In genomic region chr6:11050735-11051134, GRCh38 we compare ENCODE assay signal across 21 cellular contexts. TPM values are rescaled to one million over a fixed set of nuclear protein-coding genes. Genes with fewer than 3 reads are reported as not detected.
DNase-seq lines count a peak whose midpoint lies in the region; ATAC-seq and FAIRE-seq lines count a peak whose summit lies in the region.
"Had no signal": no experiment of that assay in that cellular context is flagged by ENCODE, and none has a peak within 500 bp of the region (broad histone marks: within the 10 kb centered on the region; RNA-seq: fewer than 3 reads in every experiment).

No MANE protein-coding gene starts in this region.

- no peaks in the 10 kb centered on the region for H3K36me3 ChIP-seq in Karpas-422 (ENCODE audit: insufficient read depth, low read length)
- H3K36me3 ChIP-seq: thoracic aorta had no signal

- no peaks in the 10 kb centered on the region for H3K27me3 ChIP-seq in Karpas-422 (ENCODE audit: low read length)

- no peaks in the 10 kb centered on the region for H3K4me1 ChIP-seq in Karpas-422 (ENCODE audit: low read length)

- no peak overlapping the region for H3K27ac ChIP-seq in Karpas-422 (ENCODE audit: low read length)
- H3K27ac ChIP-seq: thoracic aorta had no signal

- H2AFZ ChIP-seq in Karpas-422 (ENCODE audit: low read length): no peak overlapping the region

- intact Hi-C loops in Right ventricle myocardium inferior (cut with DNase I): no loop called here

- no peaks in the 10 kb centered on the region for H3K79me2 ChIP-seq in Karpas-422 (ENCODE audit: low read length)

- H4K20me1 ChIP-seq in Karpas-422 (ENCODE audit: insufficient read depth, low read depth, low read length): no peaks in the 10 kb centered on the region

- H3K4me3 ChIP-seq in Karpas-422 (ENCODE audit: low read length): no peak overlapping the region
- H3K4me3 ChIP-seq: GM12878, thoracic aorta had no signal

- FAIRE-seq in RCC 7860 (lab: Jason Lieb, UNC) (no peak), urothelium cell line (lab: Jason Lieb, UNC) (no peak)
- FAIRE-seq: GM12878, H1 had no signal

- H3K9me3 ChIP-seq in Karpas-422 (ENCODE audit: low read length): no peaks in the 10 kb centered on the region
- H3K9me3 ChIP-seq: thoracic aorta had no signal

- H3K9me2 ChIP-seq in Karpas-422 (replicated peaks; ENCODE audit: insufficient read depth, low read length): no peaks in the 10 kb centered on the region

- H3K9ac ChIP-seq in Karpas-422 (ENCODE audit: low read length): no peak overlapping the region

- peak; percentile 30 for DNase-seq in HS-27A (ENCODE audit: low read depth)
- peak; percentile 52 for DNase-seq in RCC 7860 (ENCODE audit: low spot score)
- peak; percentile 2 for DNase-seq in fibroblast of gingiva (ENCODE audit: low read depth)
- DNase-seq in urothelium cell line (ENCODE audit: low spot score): peak; percentile 20
- no peak for DNase-seq in Right ventricle myocardium inferior (ENCODE audit: missing footprints)
- no peak for DNase-seq in Karpas-422
- no peak for DNase-seq in iPS-NIHi7 (ENCODE audit: extremely low spot score)
- DNase-seq: activated naive CD8-positive, alpha-beta T cell treated with anti-CD3 and anti-CD28 coated beads for 36 hours; activated T-cell treated with anti-CD3 and anti-CD28 coated beads, Interleukin-2, amount 50 U/mL, for 24 hours; central memory CD4-positive, alpha-beta T cell; endodermal cell; kidney glomerular epithelial cell; NCI-H146; NCI-H446 treated with DMSO at 0.1 percent for 48 hours; occipital lobe; stimulated activated CD4-positive, alpha-beta T cell treated with anti-CD3 and anti-CD28 coated beads, Interleukin-2, amount 100 ng/mL, for 48 hours; stimulated activated CD8-positive, alpha-beta memory T cell treated with anti-CD3 and anti-CD28 coated beads, Interleukin-4, amount 100 ng/mL, for 48 hours had no signal

- no peak overlapping the region for H3K4me2 ChIP-seq in Karpas-422 (ENCODE audit: low read depth, low read length, poor library complexity, severe bottlenecking)

- ATAC-seq in Right ventricle myocardium inferior: no peak
- ATAC-seq: GM12878, sciatic nerve had no signal

RNA-seq across cellular contexts. Expression of gene ELOVL2, which starts 6.6 kb away (rescaled TPM):
- 2.4 TPM for total RNA-seq in Right ventricle myocardium inferior
- total RNA-seq in Karpas-422 (2014; rRNA removed; shearing (Covaris generic); ENCODE audit: low replicate concordance): 0.07 TPM in 1 of 2 replicates, not detected in the other
- total RNA-seq: activated naive CD8-positive, alpha-beta T cell treated with anti-CD3 and anti-CD28 coated beads for 36 hours; GM12878 had no signal

RNA-seq across cellular contexts. Expression of gene SMIM13, which starts 42.9 kb away (rescaled TPM):
- 12.6 TPM for total RNA-seq in Right ventricle myocardium inferior
- 6.9 and 8.9 TPM in 2 replicates for total RNA-seq in Karpas-422 (2014; rRNA removed; shearing (Covaris generic); ENCODE audit: low replicate concordance)

Comparison
In these comparisons a context has a peak if more than half of its experiments do, and no peak if none do; other contexts are left out.
1. DNase-seq: peak in HS-27A (single experiment), RCC 7860 (single experiment), fibroblast of gingiva (single experiment) and urothelium cell line (single experiment); none in Right ventricle myocardium inferior (single experiment), Karpas-422 (single experiment) and iPS-NIHi7 (single experiment).